ENCODE assay signal across 12 cellular contexts in genomic region chr19:47019431-47020041, GRCh38. TPM values are rescaled to one million over a fixed set of nuclear protein-coding genes. Genes with fewer than 3 reads are reported as not detected.
DNase-seq lines count a peak whose midpoint lies in the region; ATAC-seq, FAIRE-seq and TF ChIP-seq lines count a peak whose summit lies in the region.
"Had no signal": no experiment of that assay in that cellular context is flagged by ENCODE, and none has a peak within 500 bp of the region (broad histone marks: within the 10 kb centered on the region; RNA-seq: fewer than 3 reads in every experiment).

Gene NPAS1, plus strand, starts transcription at chr19:47019837. Its CDS starts 1,211 bp downstream, at chr19:47021048.

- peak within 1 kb of the TSS; percentile 30 for H3K4me3 Mint-ChIP-seq in activated naive CD4-positive, alpha-beta T cell treated with anti-CD3 and anti-CD28 coated beads, Interleukin-2, amount 50 U/mL, for 24 hours
- no peak within 1 kb of the TSS for H3K4me3 Mint-ChIP-seq in activated naive CD4-positive, alpha-beta T cell treated with anti-CD3 and anti-CD28 coated beads, Interleukin-2, amount 10 ng/mL, durations not matched to agents 7 days and 5 days
- peak within 1 kb of the TSS; percentile 70 for H3K4me3 Mint-ChIP-seq in astrocyte (ENCODE audit: unreplicated experiment)

- peaks cover 8% of the 10 kb centered on the region for H3K4me1 ChIP-seq in astrocyte (ENCODE audit: insufficient read depth, low read length)
- H3K4me1 ChIP-seq in tibial nerve = peaks cover 0 to 42% (median 17%) of the 10 kb centered on the region in 4 donors

- H3K36me3 Mint-ChIP-seq in activated naive CD4-positive, alpha-beta T cell treated with anti-CD3 and anti-CD28 coated beads, Interleukin-2, amount 50 U/mL, for 24 hours = no peaks in the 10 kb centered on the region
- H3K36me3 Mint-ChIP-seq in activated naive CD4-positive, alpha-beta T cell treated with anti-CD3 and anti-CD28 coated beads, Interleukin-2, amount 10 ng/mL, durations not matched to agents 7 days and 5 days = no peaks in the 10 kb centered on the region
- H3K36me3 Mint-ChIP-seq in astrocyte (ENCODE audit: low read depth, unreplicated experiment) = no peaks in the 10 kb centered on the region

- no peak within 1 kb of the TSS for H3K4me3 ChIP-seq in astrocyte (ENCODE audit: insufficient read depth, low read depth, low read length)
- peak within 1 kb of the TSS in 3 of 4 donors; percentile 4 to 33 (median 12) for H3K4me3 ChIP-seq in tibial nerve

- no peaks in the 10 kb centered on the region for H3K79me2 ChIP-seq in astrocyte (ENCODE audit: insufficient read depth, low read length)

- TF ChIP-seq POLR2A in tibial nerve (IDR thresholded peaks at IDR 0.05) = no peak

- no peaks in the 10 kb centered on the region for H3K36me3 ChIP-seq in astrocyte (ENCODE audit: insufficient read depth, low read length)
- H3K36me3 ChIP-seq in tibial nerve = no peaks in the 10 kb centered on the region

- H3K9me3 ChIP-seq in astrocyte (ENCODE audit: insufficient read depth, low read depth, low read length) (no peaks in the 10 kb centered on the region), tibial nerve (no peaks in the 10 kb centered on the region)

- TF ChIP-seq EP300 in tibial nerve (IDR thresholded peaks at IDR 0.05) = no peak

- TF ChIP-seq CTCF in astrocyte (IDR thresholded peaks at IDR 0.05; ENCODE audit: insufficient read depth, low read depth, low read length) = no peak
- no peak for TF ChIP-seq CTCF in tibial nerve (IDR thresholded peaks at IDR 0.05)

- no peak within 1 kb of the TSS for H3K27ac ChIP-seq in astrocyte (ENCODE audit: low read depth, low read length)
- H3K27ac ChIP-seq in tibial nerve = no peak within 1 kb of the TSS

- no peak for FAIRE-seq in astrocyte (lab: Jason Lieb, UNC)
- FAIRE-seq: islet of Langerhans had no signal

- H3K27me3 ChIP-seq in astrocyte (ENCODE audit: insufficient read depth, low read length) (peaks cover 39% of the 10 kb centered on the region), tibial nerve (peaks cover 0 to 45% of the 10 kb centered on the region in 2 donors)

- H3K27me3 Mint-ChIP-seq in activated naive CD4-positive, alpha-beta T cell treated with anti-CD3 and anti-CD28 coated beads, Interleukin-2, amount 50 U/mL, for 24 hours = peaks cover 25% of the 10 kb centered on the region
- peaks cover 95% of the 10 kb centered on the region for H3K27me3 Mint-ChIP-seq in activated naive CD4-positive, alpha-beta T cell treated with anti-CD3 and anti-CD28 coated beads, Interleukin-2, amount 10 ng/mL, durations not matched to agents 7 days and 5 days
- peaks cover 34% of the 10 kb centered on the region for H3K27me3 Mint-ChIP-seq in astrocyte (ENCODE audit: low read depth, unreplicated experiment)

- H3K4me1 Mint-ChIP-seq in activated naive CD4-positive, alpha-beta T cell treated with anti-CD3 and anti-CD28 coated beads, Interleukin-2, amount 50 U/mL, for 24 hours = peaks cover 9% of the 10 kb centered on the region
- peaks cover 13% of the 10 kb centered on the region for H3K4me1 Mint-ChIP-seq in activated naive CD4-positive, alpha-beta T cell treated with anti-CD3 and anti-CD28 coated beads, Interleukin-2, amount 10 ng/mL, durations not matched to agents 7 days and 5 days
- peaks cover 1% of the 10 kb centered on the region for H3K4me1 Mint-ChIP-seq in astrocyte (ENCODE audit: low read depth, unreplicated experiment)

- 5 to 12% methylated on average over 13 to 30 of the region's 58 CpGs for WGBS in tibial nerve, 2 donors

- DNase-seq in activated naive CD4-positive, alpha-beta T cell treated with anti-CD3 and anti-CD28 coated beads, Interleukin-2, amount 10 ng/mL, durations not matched to agents 7 days and 5 days = no peak
- DNase-seq in astrocyte (ENCODE audit: low read depth) (no peak), left kidney (ENCODE audit: low read depth, low spot score) (peak; percentile 39), tibial nerve (ENCODE audit: low spot score in 2 of 2) (no peak), NCI-H2081 treated with DMSO at 0.1 percent for 48 hours (lab: John Stamatoyannopoulos, UW) (no peak), NCI-H1092 treated with DMSO at 0.1 percent for 48 hours (lab: John Stamatoyannopoulos, UW) (no peak)
- DNase-seq: GOT3, NCI-H187 treated with DMSO at 0.1 percent for 48 hours had no signal

- H2AFZ ChIP-seq in astrocyte (ENCODE audit: low read depth, low read length) = no peak within 1 kb of the TSS

- peak within 1 kb of the TSS; percentile 76 for H3K4me2 ChIP-seq in astrocyte (ENCODE audit: low read length)

- H4K20me1 ChIP-seq in astrocyte (ENCODE audit: insufficient read depth, low read length) = peaks cover 5% of the 10 kb centered on the region

- H3K9ac ChIP-seq in astrocyte (ENCODE audit: low read length) = no peak within 1 kb of the TSS

- no peak within 1 kb of the TSS for H3K27ac Mint-ChIP-seq in activated naive CD4-positive, alpha-beta T cell treated with anti-CD3 and anti-CD28 coated beads, Interleukin-2, amount 50 U/mL, for 24 hours
- no peak within 1 kb of the TSS for H3K27ac Mint-ChIP-seq in activated naive CD4-positive, alpha-beta T cell treated with anti-CD3 and anti-CD28 coated beads, Interleukin-2, amount 10 ng/mL, durations not matched to agents 7 days and 5 days
- no peak within 1 kb of the TSS for H3K27ac Mint-ChIP-seq in astrocyte (ENCODE audit: unreplicated experiment)

- ATAC-seq in HG02763 (IDR thresholded peaks at IDR 0.05; ENCODE audit: unreplicated experiment) = no peak

- no peaks in the 10 kb centered on the region for H3K9me3 Mint-ChIP-seq in activated naive CD4-positive, alpha-beta T cell treated with anti-CD3 and anti-CD28 coated beads, Interleukin-2, amount 50 U/mL, for 24 hours
- no peaks in the 10 kb centered on the region for H3K9me3 Mint-ChIP-seq in activated naive CD4-positive, alpha-beta T cell treated with anti-CD3 and anti-CD28 coated beads, Interleukin-2, amount 10 ng/mL, durations not matched to agents 7 days and 5 days
- no peaks in the 10 kb centered on the region for H3K9me3 Mint-ChIP-seq in astrocyte (ENCODE audit: unreplicated experiment)

- CTCF ChIA-PET in activated naive CD4-positive, alpha-beta T cell treated with anti-CD3 and anti-CD28 coated beads, Interleukin-2, amount 10 ng/mL, durations not matched to agents 7 days and 5 days (lab: Charles Lee) = interaction anchor here (0.5 to 1.2 kb wide), 3 partner anchors 12 to 225 kb away, joined by 3 read pairs; no protein-coding TSS in a partner anchor

RNA-seq across cellular contexts. Expression of gene NPAS1, which starts in this region (rescaled TPM):
- 2.5 and 3.6 TPM in 2 replicates for total RNA-seq in astrocyte
- total RNA-seq in tibial nerve = under 1 TPM in 2 of 4 donors, not detected in 2; 0.39 to 0.42 TPM
- total RNA-seq: Daoy had no signal
